Comparison of ENCODE assay signal across 1 cellular context in the genomic region with DNA sequence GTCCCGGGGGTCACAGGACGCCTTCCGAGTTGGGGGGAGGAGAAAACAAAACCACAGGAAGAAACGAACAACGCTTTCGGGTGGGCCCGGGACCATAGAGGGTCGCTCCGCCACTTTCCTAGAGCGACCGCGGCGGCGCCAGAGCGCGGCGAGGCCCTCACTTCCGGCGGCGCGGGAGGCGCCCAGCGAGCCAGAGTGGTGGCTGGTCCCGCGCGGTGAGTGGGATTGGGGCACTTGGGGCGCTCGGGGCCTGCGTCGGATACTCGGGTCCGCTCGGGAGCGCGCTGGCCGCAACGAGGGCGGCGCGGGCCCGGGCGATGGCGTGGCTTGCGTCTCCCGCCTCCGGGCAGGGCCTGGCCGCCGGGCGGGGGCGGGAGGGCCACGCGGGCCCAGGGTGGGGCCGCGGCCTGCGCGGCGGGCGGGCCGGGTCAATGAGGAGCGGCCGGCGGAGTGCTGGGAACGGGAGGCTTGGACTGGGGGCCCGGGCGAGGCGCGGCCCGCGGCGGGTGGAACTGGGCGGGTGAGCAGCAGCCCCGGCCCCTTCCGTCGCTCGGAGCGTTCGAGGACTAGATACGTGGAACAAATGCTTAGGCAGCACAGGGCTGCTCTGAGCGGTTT.
A peak's percentile ranks its signal among the peaks of the same experiment; 100 is the strongest.
TF ChIP-seq lines count a peak whose summit lies in the region.

A gene (plus strand): TSS at position 160 of the 618 bp plus-strand sequence. CDS start 2,446 bp downstream, outside the sequence.

TF ChIP-seq in K562, 482 proteins besides CTCF, POLR2A, EP300 and RAD21 (continued from another document and continues in another):
- TF ChIP-seq, protein P1, sequence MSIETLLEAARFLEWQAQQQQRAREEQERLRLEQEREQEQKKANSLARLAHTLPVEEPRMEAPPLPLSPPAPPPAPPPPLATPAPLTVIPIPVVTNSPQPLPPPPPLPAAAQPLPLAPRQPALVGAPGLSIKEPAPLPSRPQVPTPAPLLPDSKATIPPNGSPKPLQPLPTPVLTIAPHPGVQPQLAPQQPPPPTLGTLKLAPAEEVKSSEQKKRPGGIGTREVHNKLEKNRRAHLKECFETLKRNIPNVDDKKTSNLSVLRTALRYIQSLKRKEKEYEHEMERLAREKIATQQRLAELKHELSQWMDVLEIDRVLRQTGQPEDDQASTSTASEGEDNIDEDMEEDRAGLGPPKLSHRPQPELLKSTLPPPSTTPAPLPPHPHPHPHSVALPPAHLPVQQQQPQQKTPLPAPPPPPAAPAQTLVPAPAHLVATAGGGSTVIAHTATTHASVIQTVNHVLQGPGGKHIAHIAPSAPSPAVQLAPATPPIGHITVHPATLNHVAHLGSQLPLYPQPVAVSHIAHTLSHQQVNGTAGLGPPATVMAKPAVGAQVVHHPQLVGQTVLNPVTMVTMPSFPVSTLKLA (conservative IDR thresholded peaks at IDR 0.05): peak in 1 of 2 experiments; percentile 65; a peak in 2 of 4 replicates
- TF ChIP-seq ZNF583 (CRISPR knock-in tag; IDR thresholded peaks at IDR 0.05) (0 out of 2 replicates have a peak, but pooled peaks have one; percentile 25), POLR2AphosphoS5 (IDR thresholded peaks at IDR 0.05; ENCODE audit: control insufficient read depth, insufficient read depth, low read depth, low read length) (0 out of 2 replicates have a peak, but pooled peaks have one; percentile 42), TCF7L2 (IDR thresholded peaks at IDR 0.05; ENCODE audit: low read depth, low read length) (no peak), ZNF134 (CRISPR knock-in tag; conservative IDR thresholded peaks at IDR 0.05) (no peak), HNRNPK (IDR thresholded peaks at IDR 0.05; ENCODE audit: low read depth, low read length, poor library complexity, severe bottlenecking) (no peak), ILK (tag; IDR thresholded peaks at IDR 0.05; ENCODE audit: borderline replicate concordance, low read depth) (no peak), ZKSCAN1 (IDR thresholded peaks at IDR 0.05; ENCODE audit: low read depth, low read length) (0 out of 2 replicates have a peak, but pooled peaks have one; percentile 52), TAF9B (IDR thresholded peaks at IDR 0.05; ENCODE audit: partially characterized antibody) (no peak), ZFX (CRISPR knock-in tag; IDR thresholded peaks at IDR 0.05) (peak; percentile 100), ZNF217 (CRISPR knock-in tag; IDR thresholded peaks at IDR 0.05) (0 out of 2 replicates have a peak, but pooled peaks have one; percentile 46), POLR2AphosphoS2 (IDR thresholded peaks at IDR 0.05; ENCODE audit: low read length) (no peak), CHD4 (IDR thresholded peaks at IDR 0.05; ENCODE audit: insufficient read depth, insufficient replicate concordance, low read depth, low read length, poor library complexity, severe bottlenecking) (no peak), TSC22D4 (tag; IDR thresholded peaks at IDR 0.05) (no peak), TAL1 (IDR thresholded peaks at IDR 0.05) (no peak), ZNF79 (CRISPR knock-in tag; IDR thresholded peaks at IDR 0.05; ENCODE audit: low read depth) (no peak), ATF1 (CRISPR knock-in tag; IDR thresholded peaks at IDR 0.05) (no peak; the same call in 1 of the 2 replicates), ATF1 (tag; IDR thresholded peaks at IDR 0.05) (peak; percentile 45; the same call in 1 of the 2 replicates), NRF1 (conservative IDR thresholded peaks at IDR 0.05 in 1 of 2, IDR thresholded peaks at IDR 0.05 in 1 of 2) (peak; percentile 48 to 61; a peak in 3 of 4 replicates), GATA2 (CRISPR knock-in tag; IDR thresholded peaks at IDR 0.05) (no peak), MAFK (IDR thresholded peaks at IDR 0.05; ENCODE audit: low read length) (no peak), NFRKB (IDR thresholded peaks at IDR 0.05; ENCODE audit: low read depth) (no peak), FOXM1 (IDR thresholded peaks at IDR 0.05; ENCODE audit: low read depth) (no peak), FOXM1 (CRISPR knock-in tag; IDR thresholded peaks at IDR 0.05; ENCODE audit: low read depth) (peak; percentile 87; the same call in 1 of the 2 replicates), ZNF324 (CRISPR knock-in tag; IDR thresholded peaks at IDR 0.05) (no peak), PPARD (CRISPR knock-in tag; IDR thresholded peaks at IDR 0.05) (no peak), SIX5 (IDR thresholded peaks at IDR 0.05; ENCODE audit: borderline replicate concordance in 1 of 2, insufficient read depth in 1 of 2, low read depth in 1 of 2, low read length in 2 of 2) (no peak), MBD2 (IDR thresholded peaks at IDR 0.05; ENCODE audit: borderline replicate concordance, low read depth) (peak; percentile 20; the same call in 1 of the 2 replicates), RBM22 (IDR thresholded peaks at IDR 0.05; ENCODE audit: low read depth, low read length, poor library complexity, severe bottlenecking) (peak; percentile 70), ADNP (tag; IDR thresholded peaks at IDR 0.05) (no peak), SIN3A (IDR thresholded peaks at IDR 0.05; ENCODE audit: borderline replicate concordance in 2 of 2, control insufficient read depth in 1 of 2, low read depth in 2 of 2, low read length in 2 of 2) (peak; percentile 47 to 53; a peak in 2 of 4 replicates), ATF7 (IDR thresholded peaks at IDR 0.05) (peak; percentile 55; the same call in 1 of the 2 replicates), ZNF41 (CRISPR knock-in tag; conservative IDR thresholded peaks at IDR 0.05) (no peak), ZNF76 (CRISPR knock-in tag; IDR thresholded peaks at IDR 0.05; ENCODE audit: borderline replicate concordance) (no peak), NONO (IDR thresholded peaks at IDR 0.05; ENCODE audit: low read depth in 2 of 2, low read length in 1 of 2) (peak; percentile 78 to 93; a peak in 3 of 4 replicates), CCNT2 (IDR thresholded peaks at IDR 0.05; ENCODE audit: borderline replicate concordance, extremely low read depth, insufficient read length, low read depth, low read length) (peak; percentile 30), LEF1 (IDR thresholded peaks at IDR 0.05) (peak; percentile 9), RFX1 (IDR thresholded peaks at IDR 0.05) (no peak), GTF2E2 (tag; IDR thresholded peaks at IDR 0.05) (peak; percentile 94), ZNF232 (CRISPR knock-in tag; IDR thresholded peaks at IDR 0.05) (peak; percentile 84; the same call in 1 of the 2 replicates), NFXL1 (CRISPR knock-in tag; IDR thresholded peaks at IDR 0.05) (no peak)
- TF ChIP-seq, protein P2, sequence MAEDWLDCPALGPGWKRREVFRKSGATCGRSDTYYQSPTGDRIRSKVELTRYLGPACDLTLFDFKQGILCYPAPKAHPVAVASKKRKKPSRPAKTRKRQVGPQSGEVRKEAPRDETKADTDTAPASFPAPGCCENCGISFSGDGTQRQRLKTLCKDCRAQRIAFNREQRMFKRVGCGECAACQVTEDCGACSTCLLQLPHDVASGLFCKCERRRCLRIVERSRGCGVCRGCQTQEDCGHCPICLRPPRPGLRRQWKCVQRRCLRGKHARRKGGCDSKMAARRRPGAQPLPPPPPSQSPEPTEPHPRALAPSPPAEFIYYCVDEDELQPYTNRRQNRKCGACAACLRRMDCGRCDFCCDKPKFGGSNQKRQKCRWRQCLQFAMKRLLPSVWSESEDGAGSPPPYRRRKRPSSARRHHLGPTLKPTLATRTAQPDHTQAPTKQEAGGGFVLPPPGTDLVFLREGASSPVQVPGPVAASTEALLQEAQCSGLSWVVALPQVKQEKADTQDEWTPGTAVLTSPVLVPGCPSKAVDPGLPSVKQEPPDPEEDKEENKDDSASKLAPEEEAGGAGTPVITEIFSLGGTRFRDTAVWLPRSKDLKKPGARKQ (CRISPR knock-in tag; IDR thresholded peaks at IDR 0.05): no peak
- TF ChIP-seq, protein P3, sequence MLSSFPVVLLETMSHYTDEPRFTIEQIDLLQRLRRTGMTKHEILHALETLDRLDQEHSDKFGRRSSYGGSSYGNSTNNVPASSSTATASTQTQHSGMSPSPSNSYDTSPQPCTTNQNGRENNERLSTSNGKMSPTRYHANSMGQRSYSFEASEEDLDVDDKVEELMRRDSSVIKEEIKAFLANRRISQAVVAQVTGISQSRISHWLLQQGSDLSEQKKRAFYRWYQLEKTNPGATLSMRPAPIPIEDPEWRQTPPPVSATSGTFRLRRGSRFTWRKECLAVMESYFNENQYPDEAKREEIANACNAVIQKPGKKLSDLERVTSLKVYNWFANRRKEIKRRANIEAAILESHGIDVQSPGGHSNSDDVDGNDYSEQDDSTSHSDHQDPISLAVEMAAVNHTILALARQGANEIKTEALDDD (IDR thresholded peaks at IDR 0.05): no peak
- TF ChIP-seq, protein P4, sequence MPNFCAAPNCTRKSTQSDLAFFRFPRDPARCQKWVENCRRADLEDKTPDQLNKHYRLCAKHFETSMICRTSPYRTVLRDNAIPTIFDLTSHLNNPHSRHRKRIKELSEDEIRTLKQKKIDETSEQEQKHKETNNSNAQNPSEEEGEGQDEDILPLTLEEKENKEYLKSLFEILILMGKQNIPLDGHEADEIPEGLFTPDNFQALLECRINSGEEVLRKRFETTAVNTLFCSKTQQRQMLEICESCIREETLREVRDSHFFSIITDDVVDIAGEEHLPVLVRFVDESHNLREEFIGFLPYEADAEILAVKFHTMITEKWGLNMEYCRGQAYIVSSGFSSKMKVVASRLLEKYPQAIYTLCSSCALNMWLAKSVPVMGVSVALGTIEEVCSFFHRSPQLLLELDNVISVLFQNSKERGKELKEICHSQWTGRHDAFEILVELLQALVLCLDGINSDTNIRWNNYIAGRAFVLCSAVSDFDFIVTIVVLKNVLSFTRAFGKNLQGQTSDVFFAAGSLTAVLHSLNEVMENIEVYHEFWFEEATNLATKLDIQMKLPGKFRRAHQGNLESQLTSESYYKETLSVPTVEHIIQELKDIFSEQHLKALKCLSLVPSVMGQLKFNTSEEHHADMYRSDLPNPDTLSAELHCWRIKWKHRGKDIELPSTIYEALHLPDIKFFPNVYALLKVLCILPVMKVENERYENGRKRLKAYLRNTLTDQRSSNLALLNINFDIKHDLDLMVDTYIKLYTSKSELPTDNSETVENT (CRISPR knock-in tag; IDR thresholded peaks at IDR 0.05): peak; percentile 98
- TF ChIP-seq, protein P5, sequence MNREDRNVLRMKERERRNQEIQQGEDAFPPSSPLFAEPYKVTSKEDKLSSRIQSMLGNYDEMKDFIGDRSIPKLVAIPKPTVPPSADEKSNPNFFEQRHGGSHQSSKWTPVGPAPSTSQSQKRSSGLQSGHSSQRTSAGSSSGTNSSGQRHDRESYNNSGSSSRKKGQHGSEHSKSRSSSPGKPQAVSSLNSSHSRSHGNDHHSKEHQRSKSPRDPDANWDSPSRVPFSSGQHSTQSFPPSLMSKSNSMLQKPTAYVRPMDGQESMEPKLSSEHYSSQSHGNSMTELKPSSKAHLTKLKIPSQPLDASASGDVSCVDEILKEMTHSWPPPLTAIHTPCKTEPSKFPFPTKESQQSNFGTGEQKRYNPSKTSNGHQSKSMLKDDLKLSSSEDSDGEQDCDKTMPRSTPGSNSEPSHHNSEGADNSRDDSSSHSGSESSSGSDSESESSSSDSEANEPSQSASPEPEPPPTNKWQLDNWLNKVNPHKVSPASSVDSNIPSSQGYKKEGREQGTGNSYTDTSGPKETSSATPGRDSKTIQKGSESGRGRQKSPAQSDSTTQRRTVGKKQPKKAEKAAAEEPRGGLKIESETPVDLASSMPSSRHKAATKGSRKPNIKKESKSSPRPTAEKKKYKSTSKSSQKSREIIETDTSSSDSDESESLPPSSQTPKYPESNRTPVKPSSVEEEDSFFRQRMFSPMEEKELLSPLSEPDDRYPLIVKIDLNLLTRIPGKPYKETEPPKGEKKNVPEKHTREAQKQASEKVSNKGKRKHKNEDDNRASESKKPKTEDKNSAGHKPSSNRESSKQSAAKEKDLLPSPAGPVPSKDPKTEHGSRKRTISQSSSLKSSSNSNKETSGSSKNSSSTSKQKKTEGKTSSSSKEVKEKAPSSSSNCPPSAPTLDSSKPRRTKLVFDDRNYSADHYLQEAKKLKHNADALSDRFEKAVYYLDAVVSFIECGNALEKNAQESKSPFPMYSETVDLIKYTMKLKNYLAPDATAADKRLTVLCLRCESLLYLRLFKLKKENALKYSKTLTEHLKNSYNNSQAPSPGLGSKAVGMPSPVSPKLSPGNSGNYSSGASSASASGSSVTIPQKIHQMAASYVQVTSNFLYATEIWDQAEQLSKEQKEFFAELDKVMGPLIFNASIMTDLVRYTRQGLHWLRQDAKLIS (CRISPR knock-in tag; IDR thresholded peaks at IDR 0.05): no peak
- TF ChIP-seq, protein P6, sequence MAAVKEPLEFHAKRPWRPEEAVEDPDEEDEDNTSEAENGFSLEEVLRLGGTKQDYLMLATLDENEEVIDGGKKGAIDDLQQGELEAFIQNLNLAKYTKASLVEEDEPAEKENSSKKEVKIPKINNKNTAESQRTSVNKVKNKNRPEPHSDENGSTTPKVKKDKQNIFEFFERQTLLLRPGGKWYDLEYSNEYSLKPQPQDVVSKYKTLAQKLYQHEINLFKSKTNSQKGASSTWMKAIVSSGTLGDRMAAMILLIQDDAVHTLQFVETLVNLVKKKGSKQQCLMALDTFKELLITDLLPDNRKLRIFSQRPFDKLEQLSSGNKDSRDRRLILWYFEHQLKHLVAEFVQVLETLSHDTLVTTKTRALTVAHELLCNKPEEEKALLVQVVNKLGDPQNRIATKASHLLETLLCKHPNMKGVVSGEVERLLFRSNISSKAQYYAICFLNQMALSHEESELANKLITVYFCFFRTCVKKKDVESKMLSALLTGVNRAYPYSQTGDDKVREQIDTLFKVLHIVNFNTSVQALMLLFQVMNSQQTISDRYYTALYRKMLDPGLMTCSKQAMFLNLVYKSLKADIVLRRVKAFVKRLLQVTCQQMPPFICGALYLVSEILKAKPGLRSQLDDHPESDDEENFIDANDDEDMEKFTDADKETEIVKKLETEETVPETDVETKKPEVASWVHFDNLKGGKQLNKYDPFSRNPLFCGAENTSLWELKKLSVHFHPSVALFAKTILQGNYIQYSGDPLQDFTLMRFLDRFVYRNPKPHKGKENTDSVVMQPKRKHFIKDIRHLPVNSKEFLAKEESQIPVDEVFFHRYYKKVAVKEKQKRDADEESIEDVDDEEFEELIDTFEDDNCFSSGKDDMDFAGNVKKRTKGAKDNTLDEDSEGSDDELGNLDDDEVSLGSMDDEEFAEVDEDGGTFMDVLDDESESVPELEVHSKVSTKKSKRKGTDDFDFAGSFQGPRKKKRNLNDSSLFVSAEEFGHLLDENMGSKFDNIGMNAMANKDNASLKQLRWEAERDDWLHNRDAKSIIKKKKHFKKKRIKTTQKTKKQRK (IDR thresholded peaks at IDR 0.05; ENCODE audit: borderline replicate concordance, low read depth, low read length): no peak
